ENCODE assay signal across 1 cellular context in genomic region chr17:38617074-38617860, GRCh38.
TF ChIP-seq lines count a peak whose summit lies in the region.

No MANE protein-coding gene starts in this region.

TF ChIP-seq in HepG2, 621 proteins besides CTCF, POLR2A, EP300 and RAD21 (continues in another document):
- no peak for TF ChIP-seq RNF219 (CRISPR knock-in tag; IDR thresholded peaks at IDR 0.05)
- TF ChIP-seq ZBTB4 (CRISPR knock-in tag; IDR thresholded peaks at IDR 0.05; ENCODE audit: borderline replicate concordance), result peak; percentile 74; the same call in 1 of the 2 replicates
- no peak for TF ChIP-seq NAIF1 (CRISPR knock-in tag; IDR thresholded peaks at IDR 0.05; ENCODE audit: borderline replicate concordance)
- no peak for TF ChIP-seq ZNF788 (CRISPR knock-in tag; IDR thresholded peaks at IDR 0.05; ENCODE audit: borderline replicate concordance)
- TF ChIP-seq FOXO4 (CRISPR knock-in tag; conservative IDR thresholded peaks at IDR 0.05), result no peak
- TF ChIP-seq ZGPAT (CRISPR knock-in tag; IDR thresholded peaks at IDR 0.05), result 0 out of 2 replicates have a peak, but pooled peaks have one; percentile 13
- 0 out of 2 replicates have a peak, but pooled peaks have one; percentile 56 for TF ChIP-seq ZNF616 (CRISPR knock-in tag; IDR thresholded peaks at IDR 0.05; ENCODE audit: low read depth)
- no peak for TF ChIP-seq ZNF235 (CRISPR knock-in tag; IDR thresholded peaks at IDR 0.05; ENCODE audit: borderline replicate concordance)
- TF ChIP-seq MAX (IDR thresholded peaks at IDR 0.05), result no peak
- no peak for TF ChIP-seq BHLHE40 (IDR thresholded peaks at IDR 0.05; ENCODE audit: low read length)
- TF ChIP-seq ZNF407 (CRISPR knock-in tag; IDR thresholded peaks at IDR 0.05; ENCODE audit: not compliant biosample characterization), result no peak
- TF ChIP-seq EHMT2 (IDR thresholded peaks at IDR 0.05; ENCODE audit: borderline replicate concordance, low read depth, low read length), result no peak
- 0 out of 2 replicates have a peak, but pooled peaks have one; percentile 26 for TF ChIP-seq SALL1 (CRISPR knock-in tag; IDR thresholded peaks at IDR 0.05)
- TF ChIP-seq ONECUT2 (CRISPR knock-in tag; IDR thresholded peaks at IDR 0.05), result no peak
- no peak for TF ChIP-seq FOXP1 (IDR thresholded peaks at IDR 0.05)
- no peak for TF ChIP-seq FOXP1 (CRISPR knock-in tag; IDR thresholded peaks at IDR 0.05)
- no peak for TF ChIP-seq ZNF580 (CRISPR knock-in tag; IDR thresholded peaks at IDR 0.05; ENCODE audit: borderline replicate concordance, low read depth)
- TF ChIP-seq FOXJ3 (CRISPR knock-in tag; IDR thresholded peaks at IDR 0.05; ENCODE audit: borderline replicate concordance), result no peak
- TF ChIP-seq ZNF337 (CRISPR knock-in tag; IDR thresholded peaks at IDR 0.05; ENCODE audit: borderline replicate concordance, low read depth), result no peak
- peak; percentile 76; the same call in 1 of the 2 replicates for TF ChIP-seq ZNF687 (CRISPR knock-in tag; IDR thresholded peaks at IDR 0.05)
- TF ChIP-seq ZNF883 (CRISPR knock-in tag; IDR thresholded peaks at IDR 0.05; ENCODE audit: not compliant biosample characterization), result no peak
- TF ChIP-seq KLF6 (CRISPR knock-in tag; IDR thresholded peaks at IDR 0.05), result no peak
- 0 out of 2 replicates have a peak, but pooled peaks have one; percentile 36 for TF ChIP-seq BORCS8-MEF2B (CRISPR knock-in tag; IDR thresholded peaks at IDR 0.05)
- TF ChIP-seq TFE3 (CRISPR knock-in tag; IDR thresholded peaks at IDR 0.05), result no peak
- TF ChIP-seq TCF7 (IDR thresholded peaks at IDR 0.05; ENCODE audit: low read depth), result no peak
- no peak for TF ChIP-seq FOSL1 (CRISPR knock-in tag; IDR thresholded peaks at IDR 0.05; ENCODE audit: borderline replicate concordance)
- TF ChIP-seq JUNB (CRISPR knock-in tag; IDR thresholded peaks at IDR 0.05; ENCODE audit: borderline replicate concordance), result no peak
